ENCODE assay signal across 8 cellular contexts in genomic region chr7:149005427-149006344, GRCh38. TPM values are rescaled to one million over a fixed set of nuclear protein-coding genes. Genes with fewer than 3 reads are reported as not detected.
DNase-seq lines count a peak whose midpoint lies in the region; ATAC-seq and TF ChIP-seq lines count a peak whose summit lies in the region.

No MANE protein-coding gene starts in this region.

- POLR2A ChIA-PET in RWPE1 (lab: Yijun Ruan, JAX; ENCODE audit: low non-redundant PET) = no interaction called here

- peaks cover 20% of the 10 kb centered on the region for H3K36me3 Mint-ChIP-seq in progenitor cell of endocrine pancreas (ENCODE audit: insufficient read depth)

- CTCF ChIA-PET in RWPE1 (lab: Yijun Ruan, JAX) = interaction anchor here (0.6 to 1.0 kb wide), 5 partner anchors 13 to 119 kb away, joined by 3 to 4 read pairs (median 3); no protein-coding TSS in a partner anchor

- intact Hi-C loops in head of caudate nucleus (cut with DNase I) = loop anchor here (10.0 kb wide), 1 partner anchor 59 kb away; no protein-coding TSS in a partner anchor
- intact Hi-C loops in uterus (cut with DNase I; ENCODE audit: low total_unique reads) = loop anchor here (10.0 kb wide), 1 partner anchor 89 kb away; the partner anchor contains the start of gene ZNF786

- H3K27me3 ChIP-seq in uterus = no peaks in the 10 kb centered on the region

- no peak for TF ChIP-seq POLR2A in uterus (IDR thresholded peaks at IDR 0.05)

- no peak overlapping the region for H3K4me3 Mint-ChIP-seq in progenitor cell of endocrine pancreas (ENCODE audit: low read depth)

- H3K36me3 ChIP-seq in uterus = no peaks in the 10 kb centered on the region

- H3K4me1 ChIP-seq in uterus = no peaks in the 10 kb centered on the region

- no peaks in the 10 kb centered on the region for H3K4me1 Mint-ChIP-seq in progenitor cell of endocrine pancreas (ENCODE audit: low read depth)

- H3K27ac ChIP-seq in RWPE1 (no peak overlapping the region), uterus (no peak overlapping the region)

- DNase-seq in AG08395 (ENCODE audit: low spot score) (peak; percentile 71), RWPE1 (ENCODE audit: low spot score) (no peak), head of caudate nucleus (peak; percentile 55 to 94 (median 80)), progenitor cell of endocrine pancreas (ENCODE audit: low spot score, unreplicated experiment) (peak; percentile 64), uterus (peak; percentile 79 to 88)
- peak; percentile 77 for DNase-seq in activated gamma-delta T cell treated with anti-CD3 and anti-CD28 coated beads, Interleukin-2, amount 50 U/mL, for 16 hours (ENCODE audit: low read depth)

- no peaks in the 10 kb centered on the region for H3K9me3 ChIP-seq in uterus

- no peak overlapping the region for H3K27ac Mint-ChIP-seq in progenitor cell of endocrine pancreas

- H3K27me3 Mint-ChIP-seq in progenitor cell of endocrine pancreas = no peaks in the 10 kb centered on the region

- ATAC-seq in GM18867 (IDR thresholded peaks at IDR 0.05; ENCODE audit: unreplicated experiment) = peak; percentile 67
- ATAC-seq in HG03521 (IDR thresholded peaks at IDR 0.05; ENCODE audit: unreplicated experiment) = peak; percentile 73

- H3K9me3 Mint-ChIP-seq in progenitor cell of endocrine pancreas (ENCODE audit: low read depth) = no peaks in the 10 kb centered on the region

- TF ChIP-seq CTCF in RWPE1 (conservative IDR thresholded peaks at IDR 0.05; ENCODE audit: low read depth) (peak; percentile 88), progenitor cell of endocrine pancreas (IDR thresholded peaks at IDR 0.05; ENCODE audit: unreplicated experiment) (peak; percentile 78), uterus (IDR thresholded peaks at IDR 0.05) (peak; percentile 81 to 90 (median 84))

- H3K4me3 ChIP-seq in uterus = no peak overlapping the region

RNA-seq across cellular contexts. Expression of gene PDIA4, which starts 22.6 kb away (rescaled TPM):
- total RNA-seq in progenitor cell of endocrine pancreas (238 TPM in 2 replicates), uterus (100 to 1,000 TPM in 1 of 4 donors, 10 to 100 TPM in 3; 34.6 to 169 (median 68.7) TPM)
